In genomic region chr1:230940848-230941247, GRCh38 we compare ENCODE assay signal across 1 cellular context.
TF ChIP-seq lines count a peak whose summit lies in the region.

No MANE protein-coding gene starts in this region.

TF ChIP-seq in IMR-90, 13 proteins besides CTCF, POLR2A, EP300 and RAD21:
- TF ChIP-seq FOS (IDR thresholded peaks at IDR 0.05; ENCODE audit: low read depth, low read length) (peak; percentile 32; the same call in 1 of the 2 replicates), BHLHE40 (IDR thresholded peaks at IDR 0.05; ENCODE audit: low read depth, low read length) (no peak)
